12 cellular contexts compared by ENCODE assay signal in the genomic region with DNA sequence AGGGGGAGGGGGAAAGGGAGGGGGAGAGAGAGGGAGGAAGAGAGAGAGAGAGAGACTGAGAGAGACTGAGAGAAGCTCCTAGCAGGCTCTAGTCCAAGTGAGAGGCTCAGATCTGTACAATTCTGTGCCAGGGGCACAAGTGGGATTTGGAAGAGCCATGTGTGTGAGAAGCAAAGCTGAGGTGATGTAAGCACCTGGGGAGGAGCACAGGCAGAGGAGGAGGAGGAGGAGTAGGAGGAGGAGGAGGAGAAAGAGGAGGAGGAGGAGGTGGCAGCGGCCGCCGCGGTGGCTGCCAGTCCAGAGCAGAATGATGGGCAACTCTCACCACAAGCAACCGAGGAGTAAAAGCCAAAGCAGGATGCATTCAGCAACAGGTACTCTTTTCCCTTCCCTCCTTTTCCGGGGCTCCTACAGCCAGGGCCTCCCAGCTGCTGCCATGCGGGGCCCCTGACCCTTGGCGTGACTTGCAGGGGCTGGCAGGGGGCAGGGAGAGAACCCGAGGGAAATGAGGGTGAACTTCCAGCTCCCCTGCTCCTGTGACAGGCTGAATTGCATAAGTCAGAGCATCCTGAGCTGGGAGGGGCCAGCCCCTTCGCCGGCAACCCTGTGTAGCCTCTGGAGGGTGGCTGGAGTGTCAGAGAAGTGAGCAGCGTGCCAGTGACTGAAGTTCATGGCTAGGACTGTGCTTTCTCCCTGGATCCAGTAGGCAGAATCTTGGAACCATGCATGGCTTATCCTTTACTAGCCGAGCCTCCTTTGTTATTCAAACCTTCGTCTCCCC.
DNase-seq lines count a peak whose midpoint lies in the region; ATAC-seq and TF ChIP-seq lines count a peak whose summit lies in the region.
"Had no signal": no experiment of that assay in that cellular context is flagged by ENCODE, and none has a peak within 500 bp of the region (broad histone marks: within the 10 kb centered on the region; RNA-seq: fewer than 3 reads in every experiment).

No MANE protein-coding gene starts in this region.

- H3K27me3 ChIP-seq in right cardiac atrium (ENCODE audit: control insufficient read depth, insufficient read depth), result no peaks in the 10 kb centered on the region
- H3K27me3 ChIP-seq in sigmoid colon, result no peaks in the 10 kb centered on the region

- H3K4me3 ChIP-seq in right cardiac atrium (ENCODE audit: low read length), result peak overlapping the region; percentile 3
- peak overlapping the region in 3 of 4 donors; percentile 29 to 32 (median 29) for H3K4me3 ChIP-seq in sigmoid colon
- H3K4me3 ChIP-seq: HAP-1 had no signal

- no peaks in the 10 kb centered on the region for H3K36me3 ChIP-seq in sigmoid colon
- H3K36me3 ChIP-seq: HAP-1 had no signal

- peaks cover 3% of the 10 kb centered on the region for H3K4me1 ChIP-seq in right cardiac atrium (ENCODE audit: control insufficient read depth, insufficient read depth, low read length)
- H3K4me1 ChIP-seq in sigmoid colon, result peaks cover 0 to 38% (median 17%) of the 10 kb centered on the region in 4 donors
- H3K4me1 ChIP-seq: HAP-1 had no signal

- TF ChIP-seq EP300 in sigmoid colon (IDR thresholded peaks at IDR 0.05), result no peak

- peaks cover 12% of the 10 kb centered on the region for H3K27me3 Mint-ChIP-seq in T-helper 17 cell

- H3K9me3 ChIP-seq in T-helper 17 cell (ENCODE audit: control insufficient read depth, low read length, poor library complexity, severe bottlenecking) (no peaks in the 10 kb centered on the region), right cardiac atrium (ENCODE audit: control insufficient read depth, low read length) (no peaks in the 10 kb centered on the region), sigmoid colon (no peaks in the 10 kb centered on the region)
- H3K9me3 ChIP-seq: HAP-1 had no signal

- DNase-seq in DMS79 treated with DMSO at 0.1 percent for 48 hours (lab: John Stamatoyannopoulos, UW), result peak; percentile 19
- no peak for DNase-seq in DMS79 (lab: John Stamatoyannopoulos, UW)
- no peak for DNase-seq in T-helper 17 cell
- DNase-seq in right cardiac atrium, result no peak
- peak; percentile 74 for DNase-seq in sigmoid colon
- DNase-seq in SW480 (ENCODE audit: low spot score), result no peak
- no peak for DNase-seq in KBM-7
- DNase-seq in hippocampal formation (lab: John Stamatoyannopoulos, UW), result no peak
- DNase-seq: 8988T, amniotic stem cell, midbrain had no signal

- TF ChIP-seq CTCF in sigmoid colon (IDR thresholded peaks at IDR 0.05), result no peak

- peaks cover 10% of the 10 kb centered on the region for H3K4me1 Mint-ChIP-seq in T-helper 17 cell

- H3K36me3 Mint-ChIP-seq in T-helper 17 cell (ENCODE audit: low read depth), result peaks cover 5% of the 10 kb centered on the region

- no peak for TF ChIP-seq POLR2A in sigmoid colon (IDR thresholded peaks at IDR 0.05)

- intact Hi-C loops in right cardiac atrium (cut with DNase I) (no loop called here), sigmoid colon (cut with DNase I) (loop anchor here (5.0 kb wide), 1 partner anchor 53 kb away; no protein-coding TSS in a partner anchor)

- H3K27ac Mint-ChIP-seq in T-helper 17 cell, result no peak overlapping the region

- in situ Hi-C loops in KBM-7 (cut with MboI; ENCODE audit: low pct_unique_long_range_greater_than_20kb, low sequenced_read_pairs), result no loop called here

- ATAC-seq in T-helper 17 cell, result peak; percentile 23
- ATAC-seq in right cardiac atrium, result peak in 1 of 2 donors; percentile 19

- H3K4me3 Mint-ChIP-seq in T-helper 17 cell, result peak overlapping the region; percentile 85

- WGBS in right cardiac atrium, result 38% methylated on average over 14 of the region's 14 CpGs
- WGBS in sigmoid colon, 2 donors, result 23 to 32% methylated on average over 14 of the region's 14 CpGs

- H3K27ac ChIP-seq in right cardiac atrium (ENCODE audit: low read length) (no peak overlapping the region), sigmoid colon (peak overlapping the region; percentile 42 to 79 (median 70))

Comparison
In these comparisons a context has a peak if more than half of its experiments do, and no peak if none do; other contexts are left out.
1. DNase-seq: peak in DMS79 treated with DMSO at 0.1 percent for 48 hours (single experiment) and sigmoid colon (single experiment); none in DMS79 (single experiment), T-helper 17 cell (0 of 3), right cardiac atrium (0 of 3), SW480 (single experiment), KBM-7 (single experiment) and hippocampal formation (0 of 2).